In the genomic region with DNA sequence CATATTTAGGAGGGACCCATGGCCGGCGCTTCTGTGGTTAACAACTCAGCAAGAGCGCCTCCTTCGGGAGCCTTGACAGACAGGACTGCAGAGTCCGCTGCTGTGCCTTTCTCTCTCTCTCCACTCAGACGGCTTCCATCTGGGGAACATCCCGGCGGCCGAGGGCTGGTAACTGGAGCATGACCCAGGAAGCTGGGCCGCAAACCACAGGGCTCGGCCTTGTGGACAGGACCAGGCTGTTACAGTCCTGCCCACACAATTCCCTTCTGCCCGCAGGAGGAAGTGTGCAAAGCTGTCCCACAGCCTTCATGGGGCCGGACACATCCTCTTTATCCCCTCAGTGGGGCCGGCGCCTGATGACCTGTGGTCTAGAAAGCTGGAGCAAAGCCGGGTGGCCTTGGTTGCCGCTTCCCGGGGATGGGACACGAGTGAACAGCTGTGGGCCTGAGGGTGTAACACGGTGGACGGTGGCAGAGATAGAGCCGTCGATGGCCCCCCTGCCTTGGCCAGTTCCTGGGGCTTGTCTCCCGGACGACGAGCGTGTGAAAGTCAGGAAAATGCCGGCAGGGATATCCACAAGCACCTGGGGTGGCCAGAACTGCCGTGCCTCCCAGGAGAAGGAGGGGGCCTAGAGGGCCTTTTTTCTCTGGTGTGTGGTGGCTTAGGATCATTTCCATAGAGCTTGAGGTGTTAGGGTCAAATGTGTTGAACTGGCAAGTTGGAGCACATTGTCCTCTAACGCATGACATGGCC, we compare ENCODE assay signal across 1 cellular context.
TF ChIP-seq lines count a peak whose summit lies in the region.

No MANE protein-coding gene starts in this region.

TF ChIP-seq in GM23338, 12 proteins besides CTCF, POLR2A, EP300 and RAD21 (continued from another document):
- TF ChIP-seq, protein P1, sequence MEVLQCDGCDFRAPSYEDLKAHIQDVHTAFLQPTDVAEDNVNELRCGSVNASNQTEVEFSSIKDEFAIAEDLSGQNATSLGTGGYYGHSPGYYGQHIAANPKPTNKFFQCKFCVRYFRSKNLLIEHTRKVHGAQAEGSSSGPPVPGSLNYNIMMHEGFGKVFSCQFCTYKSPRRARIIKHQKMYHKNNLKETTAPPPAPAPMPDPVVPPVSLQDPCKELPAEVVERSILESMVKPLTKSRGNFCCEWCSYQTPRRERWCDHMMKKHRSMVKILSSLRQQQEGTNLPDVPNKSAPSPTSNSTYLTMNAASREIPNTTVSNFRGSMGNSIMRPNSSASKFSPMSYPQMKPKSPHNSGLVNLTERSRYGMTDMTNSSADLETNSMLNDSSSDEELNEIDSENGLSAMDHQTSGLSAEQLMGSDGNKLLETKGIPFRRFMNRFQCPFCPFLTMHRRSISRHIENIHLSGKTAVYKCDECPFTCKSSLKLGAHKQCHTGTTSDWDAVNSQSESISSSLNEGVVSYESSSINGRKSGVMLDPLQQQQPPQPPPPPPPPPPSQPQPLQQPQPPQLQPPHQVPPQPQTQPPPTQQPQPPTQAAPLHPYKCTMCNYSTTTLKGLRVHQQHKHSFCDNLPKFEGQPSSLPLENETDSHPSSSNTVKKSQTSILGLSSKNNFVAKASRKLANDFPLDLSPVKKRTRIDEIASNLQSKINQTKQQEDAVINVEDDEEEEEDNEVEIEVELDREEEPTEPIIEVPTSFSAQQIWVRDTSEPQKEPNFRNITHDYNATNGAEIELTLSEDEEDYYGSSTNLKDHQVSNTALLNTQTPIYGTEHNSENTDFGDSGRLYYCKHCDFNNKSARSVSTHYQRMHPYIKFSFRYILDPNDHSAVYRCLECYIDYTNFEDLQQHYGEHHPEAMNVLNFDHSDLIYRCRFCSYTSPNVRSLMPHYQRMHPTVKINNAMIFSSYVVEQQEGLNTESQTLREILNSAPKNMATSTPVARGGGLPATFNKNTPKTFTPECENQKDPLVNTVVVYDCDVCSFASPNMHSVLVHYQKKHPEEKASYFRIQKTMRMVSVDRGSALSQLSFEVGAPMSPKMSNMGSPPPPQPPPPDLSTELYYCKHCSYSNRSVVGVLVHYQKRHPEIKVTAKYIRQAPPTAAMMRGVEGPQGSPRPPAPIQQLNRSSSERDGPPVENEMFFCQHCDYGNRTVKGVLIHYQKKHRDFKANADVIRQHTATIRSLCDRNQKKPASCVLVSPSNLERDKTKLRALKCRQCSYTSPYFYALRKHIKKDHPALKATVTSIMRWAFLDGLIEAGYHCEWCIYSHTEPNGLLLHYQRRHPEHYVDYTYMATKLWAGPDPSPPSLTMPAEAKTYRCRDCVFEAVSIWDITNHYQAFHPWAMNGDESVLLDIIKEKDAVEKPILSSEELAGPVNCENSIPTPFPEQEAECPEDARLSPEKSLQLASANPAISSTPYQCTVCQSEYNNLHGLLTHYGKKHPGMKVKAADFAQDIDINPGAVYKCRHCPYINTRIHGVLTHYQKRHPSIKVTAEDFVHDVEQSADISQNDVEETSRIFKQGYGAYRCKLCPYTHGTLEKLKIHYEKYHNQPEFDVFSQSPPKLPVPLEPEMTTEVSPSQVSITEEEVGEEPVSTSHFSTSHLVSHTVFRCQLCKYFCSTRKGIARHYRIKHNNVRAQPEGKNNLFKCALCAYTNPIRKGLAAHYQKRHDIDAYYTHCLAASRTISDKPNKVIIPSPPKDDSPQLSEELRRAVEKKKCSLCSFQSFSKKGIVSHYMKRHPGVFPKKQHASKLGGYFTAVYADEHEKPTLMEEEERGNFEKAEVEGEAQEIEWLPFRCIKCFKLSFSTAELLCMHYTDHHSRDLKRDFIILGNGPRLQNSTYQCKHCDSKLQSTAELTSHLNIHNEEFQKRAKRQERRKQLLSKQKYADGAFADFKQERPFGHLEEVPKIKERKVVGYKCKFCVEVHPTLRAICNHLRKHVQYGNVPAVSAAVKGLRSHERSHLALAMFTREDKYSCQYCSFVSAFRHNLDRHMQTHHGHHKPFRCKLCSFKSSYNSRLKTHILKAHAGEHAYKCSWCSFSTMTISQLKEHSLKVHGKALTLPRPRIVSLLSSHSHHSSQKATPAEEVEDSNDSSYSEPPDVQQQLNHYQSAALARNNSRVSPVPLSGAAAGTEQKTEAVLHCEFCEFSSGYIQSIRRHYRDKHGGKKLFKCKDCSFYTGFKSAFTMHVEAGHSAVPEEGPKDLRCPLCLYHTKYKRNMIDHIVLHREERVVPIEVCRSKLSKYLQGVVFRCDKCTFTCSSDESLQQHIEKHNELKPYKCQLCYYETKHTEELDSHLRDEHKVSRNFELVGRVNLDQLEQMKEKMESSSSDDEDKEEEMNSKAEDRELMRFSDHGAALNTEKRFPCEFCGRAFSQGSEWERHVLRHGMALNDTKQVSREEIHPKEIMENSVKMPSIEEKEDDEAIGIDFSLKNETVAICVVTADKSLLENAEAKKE (CRISPR knock-in tag; IDR thresholded peaks at IDR 0.05): no peak
- TF ChIP-seq JUNB (IDR thresholded peaks at IDR 0.05; ENCODE audit: unreplicated experiment) (no peak), ZNF331 (CRISPR knock-in tag; IDR thresholded peaks at IDR 0.05; ENCODE audit: low read depth) (no peak), EZH2 (IDR thresholded peaks at IDR 0.05; ENCODE audit: low read depth, unreplicated experiment) (no peak), NANOG (IDR thresholded peaks at IDR 0.05; ENCODE audit: borderline replicate concordance) (no peak), ZNF114 (CRISPR knock-in tag; IDR thresholded peaks at IDR 0.05) (no peak)
- TF ChIP-seq, protein P2, sequence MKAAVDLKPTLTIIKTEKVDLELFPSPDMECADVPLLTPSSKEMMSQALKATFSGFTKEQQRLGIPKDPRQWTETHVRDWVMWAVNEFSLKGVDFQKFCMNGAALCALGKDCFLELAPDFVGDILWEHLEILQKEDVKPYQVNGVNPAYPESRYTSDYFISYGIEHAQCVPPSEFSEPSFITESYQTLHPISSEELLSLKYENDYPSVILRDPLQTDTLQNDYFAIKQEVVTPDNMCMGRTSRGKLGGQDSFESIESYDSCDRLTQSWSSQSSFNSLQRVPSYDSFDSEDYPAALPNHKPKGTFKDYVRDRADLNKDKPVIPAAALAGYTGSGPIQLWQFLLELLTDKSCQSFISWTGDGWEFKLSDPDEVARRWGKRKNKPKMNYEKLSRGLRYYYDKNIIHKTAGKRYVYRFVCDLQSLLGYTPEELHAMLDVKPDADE (IDR thresholded peaks at IDR 0.05): no peak
TF ChIP-seq in GM23338: peak in this region for 0.
